22 cellular contexts compared by ENCODE assay signal in the genomic region with DNA sequence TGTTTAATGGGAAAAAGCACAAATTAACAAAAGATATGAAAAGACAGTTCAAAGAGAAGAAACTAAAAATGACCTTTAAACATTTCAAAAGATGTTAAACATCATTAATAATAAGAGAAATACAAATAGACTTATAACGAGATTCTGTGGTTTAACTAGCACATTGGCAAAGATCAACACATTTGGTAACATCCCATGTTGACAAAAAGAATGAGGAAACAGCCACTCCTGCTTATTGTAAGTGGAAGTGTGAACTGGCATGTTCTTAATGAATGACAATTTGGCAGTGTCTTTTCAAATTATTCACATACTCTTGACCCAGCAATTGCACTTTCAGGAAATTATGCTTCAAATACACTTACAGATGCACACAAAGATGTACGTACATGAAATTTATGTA.
"Had no signal": no experiment of that assay in that cellular context is flagged by ENCODE, and none has a peak within 500 bp of the region (broad histone marks: within the 10 kb centered on the region; RNA-seq: fewer than 3 reads in every experiment).

No MANE protein-coding gene starts in this region.

- FAIRE-seq: colon had no signal

- H3K27ac Mint-ChIP-seq: dendritic cell treated with granulocyte-macrophage colony-stimulating factor and Interleukin-4, amounts not matched to agents 40 ng/mL and 50 ng/mL, for 4 days; effector memory CD8-positive, alpha-beta T cell; naive thymus-derived CD8-positive, alpha-beta T cell had no signal

- H3K27me3 Mint-ChIP-seq: effector memory CD8-positive, alpha-beta T cell had no signal

- H3K4me1 ChIP-seq: gastroesophageal sphincter, right atrium auricular region, sigmoid colon, stomach, transverse colon had no signal

- H3K36me3 ChIP-seq: esophagus squamous epithelium, gastroesophageal sphincter, right atrium auricular region, sigmoid colon, stomach, thoracic aorta, transverse colon had no signal

- H3K4me3 Mint-ChIP-seq: dendritic cell treated with granulocyte-macrophage colony-stimulating factor and Interleukin-4, amounts not matched to agents 40 ng/mL and 50 ng/mL, for 4 days; effector memory CD8-positive, alpha-beta T cell; naive thymus-derived CD8-positive, alpha-beta T cell; neural crest cell had no signal

- H3K27ac ChIP-seq: esophagus squamous epithelium, gastroesophageal sphincter, right atrium auricular region, sigmoid colon, skin epidermis, stomach, thoracic aorta, transverse colon had no signal

- DNase-seq: effector memory CD8-positive, alpha-beta T cell; esophagus squamous epithelium; foreskin fibroblast; glutamatergic neuron; islet precursor cell; left cardiac atrium; mucosa of descending colon; naive thymus-derived CD8-positive, alpha-beta T cell; posterior cingulate gyrus; sigmoid colon; stimulated activated CD4-positive, alpha-beta T cell treated with anti-CD3 and anti-CD28 coated beads, Interleukin-12 subunit alpha, Interleukin-12 subunit beta, amount 100 ng/mL, for 4 hours; stimulated activated naive CD4-positive, alpha-beta T cell; stomach; substantia nigra; transverse colon had no signal

- H3K27me3 ChIP-seq: esophagus squamous epithelium, gastroesophageal sphincter, right atrium auricular region, sigmoid colon, stomach, transverse colon had no signal

- H3K4me3 ChIP-seq: esophagus squamous epithelium, gastroesophageal sphincter, mucosa of descending colon, right atrium auricular region, sigmoid colon, skin epidermis, stomach, thoracic aorta, transverse colon had no signal

- H3K9me3 ChIP-seq: esophagus squamous epithelium, gastroesophageal sphincter, mucosa of descending colon, right atrium auricular region, sigmoid colon, stomach, thoracic aorta, transverse colon had no signal

- H3K36me3 Mint-ChIP-seq: naive thymus-derived CD8-positive, alpha-beta T cell had no signal
